ENCODE assay signal across 17 cellular contexts in the genomic region with DNA sequence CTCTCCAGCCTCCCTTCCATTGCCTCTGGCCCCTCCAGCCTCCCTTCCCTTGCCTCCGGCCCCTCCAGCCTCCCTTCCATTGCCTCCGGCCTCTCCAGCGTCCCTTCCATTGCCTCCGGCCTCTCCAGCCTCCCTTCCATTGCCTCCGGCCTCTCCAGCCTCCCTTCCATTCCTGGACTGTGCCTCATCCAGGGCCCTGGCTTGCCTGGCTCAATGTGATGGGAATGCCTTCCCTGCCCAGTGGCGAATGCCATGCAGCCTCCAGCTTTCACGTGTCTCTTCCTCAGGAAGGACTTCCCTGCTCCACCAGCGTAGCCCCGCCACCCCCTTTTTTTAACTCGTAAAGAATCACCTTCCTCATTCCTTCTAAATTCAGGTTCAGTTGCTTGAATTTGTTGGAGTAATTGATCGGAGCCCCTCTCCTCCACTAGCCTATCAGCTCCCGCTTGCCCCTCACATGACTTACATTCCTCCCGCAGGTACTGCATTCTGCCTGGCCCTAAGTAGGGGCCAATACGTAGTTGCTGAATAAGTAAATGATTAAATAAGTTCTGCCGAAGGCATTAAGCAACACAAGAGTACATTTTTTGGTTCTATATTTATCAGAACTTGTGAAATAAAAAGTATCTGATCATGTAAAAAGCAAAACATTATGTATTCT. TPM values are rescaled to one million over a fixed set of nuclear protein-coding genes. Genes with fewer than 3 reads are reported as not detected.
"Had no signal": no experiment of that assay in that cellular context is flagged by ENCODE, and none has a peak within 500 bp of the region (broad histone marks: within the 10 kb centered on the region; RNA-seq: fewer than 3 reads in every experiment).

No MANE protein-coding gene starts in this region.

- H3K9me3 ChIP-seq: lower lobe of right lung had no signal

- H2AFZ ChIP-seq: hepatocyte had no signal

- H3K27ac ChIP-seq: cardiac muscle cell, hepatocyte, lower lobe of right lung had no signal

- H3K4me3 ChIP-seq: cardiac muscle cell, hepatocyte, lower lobe of right lung had no signal

- H3K27me3 ChIP-seq: cardiac muscle cell, hepatocyte had no signal

- H3K36me3 ChIP-seq: lower lobe of right lung had no signal

- H3K4me2 ChIP-seq: hepatocyte had no signal

- DNase-seq: activated CD4-positive, alpha-beta memory T cell treated with anti-CD3 and anti-CD28 coated beads, Interleukin-2, amount 10 ng/mL, durations not matched to agents 7 days and 5 days; activated CD4-positive, alpha-beta T cell treated with anti-CD3 and anti-CD28 coated beads for 4 hours; activated CD4-positive, CD25-positive, alpha-beta regulatory T cell; activated effector memory CD4-positive, alpha-beta T cell treated with Interleukin-2 at 50 U/mL for 16 hours; activated naive CD4-positive, alpha-beta T cell treated with anti-CD3 and anti-CD28 coated beads for 36 hours; activated T-cell treated with anti-CD3 and anti-CD28 coated beads, Interleukin-2, amount 50 U/mL, for 72 hours; amygdala; effector CD4-positive, alpha-beta T cell; lower lobe of right lung; naive B cell; occipital lobe; stimulated activated CD4-positive, alpha-beta T cell treated with anti-CD3 and anti-CD28 coated beads, Interleukin-4, amount 100 ng/mL, for 24 hours; stimulated activated naive CD8-positive, alpha-beta T cell treated with anti-CD3 and anti-CD28 coated beads, Interleukin-15, Interleukin-2, amounts not matched to agents 100 U/mL and 50 U/mL, for 24 hours; SW 1271; T-helper 17 cell had no signal

- H3K4me1 ChIP-seq: lower lobe of right lung had no signal

- ATAC-seq: activated T-cell treated with anti-CD3 and anti-CD28 coated beads, Interleukin-2, amount 50 U/mL, for 72 hours; lower lobe of right lung; stimulated activated naive CD8-positive, alpha-beta T cell treated with anti-CD3 and anti-CD28 coated beads, Interleukin-15, Interleukin-2, amounts not matched to agents 100 U/mL and 50 U/mL, for 24 hours; T-helper 17 cell had no signal

RNA-seq across cellular contexts. Expression of a gene that starts 30.3 kb away (rescaled TPM):
- total RNA-seq: activated CD4-positive, alpha-beta memory T cell treated with anti-CD3 and anti-CD28 coated beads, Interleukin-2, amount 10 ng/mL, durations not matched to agents 7 days and 5 days; activated naive CD4-positive, alpha-beta T cell treated with anti-CD3 and anti-CD28 coated beads for 36 hours had no signal
